9 cellular contexts compared by ENCODE assay signal in the genomic region with DNA sequence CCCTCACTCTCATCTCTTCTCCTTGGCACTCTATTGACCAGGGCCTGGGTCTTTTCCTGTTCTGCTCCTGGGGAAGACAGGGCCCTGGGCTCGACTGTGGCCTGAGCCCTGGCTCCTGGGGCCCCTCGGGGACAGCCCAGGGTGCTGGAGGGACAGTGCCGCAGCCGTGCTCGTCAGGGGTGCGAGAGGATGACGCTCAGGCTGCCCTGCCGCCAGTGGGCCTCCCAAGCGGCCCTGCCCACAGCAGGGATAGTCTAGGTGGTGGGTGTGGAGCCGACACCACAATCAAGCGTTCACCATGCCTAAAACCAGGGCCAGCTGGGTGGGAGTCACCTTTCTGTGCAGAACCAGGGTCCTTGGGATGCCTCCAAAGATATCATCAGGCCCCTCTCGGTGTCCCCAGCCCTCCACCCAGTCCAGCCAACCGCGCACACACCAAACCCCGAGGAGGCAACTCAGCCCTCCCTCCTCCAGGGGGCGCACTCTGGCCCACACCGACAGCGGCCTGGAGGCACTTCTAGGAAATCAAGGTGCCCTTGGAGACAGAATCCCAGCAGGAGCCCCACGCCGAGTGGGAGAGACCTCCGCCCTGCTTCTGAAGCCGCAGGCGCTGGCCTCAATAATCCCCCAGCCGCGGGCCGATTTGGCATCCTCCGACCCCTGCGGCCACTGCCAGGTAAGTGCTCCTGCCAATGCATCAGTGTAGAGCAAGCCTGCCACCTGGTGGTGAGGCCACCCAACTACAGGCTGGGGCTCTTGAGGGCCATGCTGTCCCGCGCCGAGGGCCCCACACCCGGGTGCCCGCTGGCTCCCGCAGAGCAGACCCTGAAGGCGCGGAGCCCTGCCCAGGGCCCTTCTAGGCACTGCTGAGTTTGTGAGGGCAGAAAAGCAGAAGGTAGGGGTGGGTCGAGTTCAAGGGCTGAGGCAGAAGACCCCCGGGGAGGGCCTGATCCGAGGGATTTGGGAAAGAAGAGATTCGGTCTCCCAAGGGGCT.
DNase-seq lines count a peak whose midpoint lies in the region; ATAC-seq and TF ChIP-seq lines count a peak whose summit lies in the region.
"Had no signal": no experiment of that assay in that cellular context is flagged by ENCODE, and none has a peak within 500 bp of the region (broad histone marks: within the 10 kb centered on the region; RNA-seq: fewer than 3 reads in every experiment).

No MANE protein-coding gene starts in this region.

- no peak overlapping the region for H2BK20ac ChIP-seq in IMR-90 (ENCODE audit: low read depth, low read length)

- H2BK15ac ChIP-seq in IMR-90 (ENCODE audit: low read depth, low read length), result no peak overlapping the region

- POLR2A ChIA-PET in IMR-90 (lab: Charles Lee; ENCODE audit: unreplicated experiment), result no interaction called here

- H3K9me3 ChIP-seq in IMR-90 (ENCODE audit: control insufficient read depth, insufficient read depth, low read length), result no peaks in the 10 kb centered on the region
- H3K9me3 ChIP-seq in parathyroid adenoma (ENCODE audit: control insufficient read depth, low read length), result no peaks in the 10 kb centered on the region
- no peaks in the 10 kb centered on the region for H3K9me3 ChIP-seq in upper lobe of right lung

- no peak overlapping the region for H3K27ac Mint-ChIP-seq in glutamatergic neuron (ENCODE audit: unreplicated experiment)
- H3K27ac Mint-ChIP-seq: T-helper 1 cell treated with Interleukin-12 subunit alpha and Interleukin-12 subunit beta and Interleukin-4 antibody, amounts not matched to agents 30 μg/mL and 1 μg/mL, for 36 hours had no signal

- H2AK9ac ChIP-seq in IMR-90 (replicated peaks; ENCODE audit: low read depth, low read length, poor library complexity), result peak overlapping the region; percentile 47

- no peak overlapping the region for H4K8ac ChIP-seq in IMR-90 (ENCODE audit: low read depth in 2 of 2, low read length in 2 of 2)

- peak overlapping the region; percentile 49 for H2AFZ ChIP-seq in IMR-90 (replicated peaks; ENCODE audit: low read length, poor library complexity)
- no peak overlapping the region for H2AFZ ChIP-seq in parathyroid adenoma

- WGBS in IMR-90 (ENCODE audit: extremely low coverage in 2 of 2, insufficient read length in 1 of 2), 2 experiments, result 15% methylated on average over 17 of the region's 40 CpGs; no CpG with 5 or more reads in 1 of the 2 experiments

- H3K36me3 Mint-ChIP-seq in glutamatergic neuron (ENCODE audit: unreplicated experiment), result peaks cover 4% of the 10 kb centered on the region

- no peak overlapping the region for H3K4me3 Mint-ChIP-seq in glutamatergic neuron (ENCODE audit: unreplicated experiment)
- H3K4me3 Mint-ChIP-seq: T-helper 1 cell treated with Interleukin-12 subunit alpha and Interleukin-12 subunit beta and Interleukin-4 antibody, amounts not matched to agents 30 μg/mL and 1 μg/mL, for 36 hours had no signal

- H3K56ac ChIP-seq in IMR-90 (ENCODE audit: extremely low read depth, insufficient read depth, low read length), result no peak overlapping the region

- no peak overlapping the region for H2BK5ac ChIP-seq in IMR-90 (ENCODE audit: low read depth, low read length, poor library complexity, severe bottlenecking)

- H2BK120ac ChIP-seq in IMR-90 (ENCODE audit: low read depth, low read length), result no peak overlapping the region

- H4K5ac ChIP-seq in IMR-90 (ENCODE audit: low read depth, low read length), result no peak overlapping the region

- CTCF ChIA-PET in IMR-90 (lab: Yijun Ruan, JAX), result no interaction called here

- H4K20me1 ChIP-seq in IMR-90 (ENCODE audit: insufficient read depth, low read length), result no peaks in the 10 kb centered on the region

- H3K36me3 ChIP-seq in IMR-90 (ENCODE audit: control insufficient read depth, insufficient read depth, low read length) (no peaks in the 10 kb centered on the region), parathyroid adenoma (ENCODE audit: control insufficient read depth, insufficient read depth, low read length) (no peaks in the 10 kb centered on the region), upper lobe of right lung (no peaks in the 10 kb centered on the region)

- peak; percentile 74 for TF ChIP-seq RAD21 in IMR-90 (IDR thresholded peaks at IDR 0.05; ENCODE audit: low read length)

- H4K91ac ChIP-seq in IMR-90 (ENCODE audit: insufficient read depth, low read depth, low read length), result no peak overlapping the region

- no peak overlapping the region for H3K18ac ChIP-seq in IMR-90 (ENCODE audit: low read depth, low read length)

- H3K4ac ChIP-seq in IMR-90 (ENCODE audit: low read depth, low read length), result no peak overlapping the region

- H3K79me2 ChIP-seq in parathyroid adenoma, result no peaks in the 10 kb centered on the region

- in situ Hi-C loops in IMR-90 (cut with MboI; ENCODE audit: low sequenced_read_pairs), result loop anchor here (25.0 kb wide), 1 partner anchor 1939 kb away; no protein-coding TSS in a partner anchor

- intact Hi-C loops in IMR-90 (cut with micrococcal nuclease) (loop anchor here (1.0 to 5.0 kb wide), 4 partner anchors 942 to 1994 kb away; no protein-coding TSS in a partner anchor), upper lobe of right lung (cut with DNase I) (loop anchor here (10.0 kb wide), 1 partner anchor 952 kb away; no protein-coding TSS in a partner anchor)

- H3K9ac ChIP-seq in IMR-90 (ENCODE audit: low read depth, low read length) (no peak overlapping the region), parathyroid adenoma (no peak overlapping the region)

- dilution Hi-C loops in IMR-90 (cut with HindIII; ENCODE audit: low sequenced_read_pairs, unreplicated experiment), result no loop called here

- H3K4me3 ChIP-seq in IMR-90 (ENCODE audit: insufficient read depth, low read depth, low read length) (no peak overlapping the region), parathyroid adenoma (ENCODE audit: low read depth, low read length) (no peak overlapping the region), upper lobe of right lung (peak overlapping the region; percentile 25)

- H3K27ac ChIP-seq in IMR-90 (ENCODE audit: insufficient read depth, low read length) (no peak overlapping the region), parathyroid adenoma (no peak overlapping the region), upper lobe of right lung (no peak overlapping the region)

- no TSS peak for BruUV-seq in IMR-90 (replicated peaks; lab: Mats Ljungman, UMichigan)

- H3K23ac ChIP-seq in IMR-90 (ENCODE audit: low read depth, low read length), result no peak overlapping the region

- TF ChIP-seq CTCF in IMR-90 (conservative IDR thresholded peaks at IDR 0.05; ENCODE audit: low read depth, low read length) (peak; percentile 63), glutamatergic neuron (IDR thresholded peaks at IDR 0.05; ENCODE audit: partially characterized antibody, unreplicated experiment) (peak; percentile 100), parathyroid adenoma (IDR thresholded peaks at IDR 0.05) (peak; percentile 73), upper lobe of right lung (IDR thresholded peaks at IDR 0.05) (peak; percentile 98)

- H3K14ac ChIP-seq in IMR-90 (replicated peaks; ENCODE audit: low read depth, low read length), result no peak overlapping the region

- no peak for TF ChIP-seq POLR2A in IMR-90 (IDR thresholded peaks at IDR 0.05; ENCODE audit: low read depth, low read length)

- no peak overlapping the region for H3K4me2 ChIP-seq in IMR-90 (ENCODE audit: low read depth, low read length)
- H3K4me2 ChIP-seq in parathyroid adenoma (ENCODE audit: low read length), result no peak overlapping the region

- H3K27me3 ChIP-seq in IMR-90 (ENCODE audit: control insufficient read depth, insufficient read depth, low read length) (no peaks in the 10 kb centered on the region; the same call in 1 of the 2 replicates), parathyroid adenoma (ENCODE audit: control insufficient read depth, insufficient read depth, low read length) (no peaks in the 10 kb centered on the region), upper lobe of right lung (no peaks in the 10 kb centered on the region)

- no peak overlapping the region for H2AK5ac ChIP-seq in IMR-90 (ENCODE audit: low read depth, low read length)

- ATAC-seq in GM21381 (IDR thresholded peaks at IDR 0.05; ENCODE audit: unreplicated experiment) (peak; percentile 83), IMR-90 (ENCODE audit: low read depth) (peak; percentile 60; the same call in 1 of the 2 replicates), upper lobe of right lung (peak; percentile 94)

- no peaks in the 10 kb centered on the region for H3K79me1 ChIP-seq in IMR-90 (ENCODE audit: low read depth in 1 of 2, low read length in 2 of 2)

- H3K4me1 ChIP-seq in IMR-90 (ENCODE audit: control insufficient read depth, insufficient read depth, low read length), result no peaks in the 10 kb centered on the region
- no peaks in the 10 kb centered on the region for H3K4me1 ChIP-seq in parathyroid adenoma
- no peaks in the 10 kb centered on the region for H3K4me1 ChIP-seq in upper lobe of right lung

- H3K4me1 Mint-ChIP-seq in glutamatergic neuron (ENCODE audit: low read depth, unreplicated experiment), result peaks cover 18% of the 10 kb centered on the region

- peaks cover 6% of the 10 kb centered on the region for H3K9me3 Mint-ChIP-seq in glutamatergic neuron (ENCODE audit: unreplicated experiment)
- H3K9me3 Mint-ChIP-seq: T-helper 1 cell treated with Interleukin-12 subunit alpha and Interleukin-12 subunit beta and Interleukin-4 antibody, amounts not matched to agents 30 μg/mL and 1 μg/mL, for 36 hours had no signal

- DNase-seq in CMK (ENCODE audit: low read depth) (peak; percentile 34), IMR-90 (peak; percentile 30), SHP77 (lab: John Stamatoyannopoulos, UW) (peak; percentile 60 to 77), glutamatergic neuron (peak; percentile 89), upper lobe of right lung (peak; percentile 91)
- peak; percentile 13 to 58 (median 32) for DNase-seq in activated naive CD4-positive, alpha-beta T cell (lab: John Stamatoyannopoulos, UW)

- no peaks in the 10 kb centered on the region for H3K9me1 ChIP-seq in IMR-90 (ENCODE audit: insufficient read depth, low read length)

- H3K27me3 Mint-ChIP-seq in glutamatergic neuron (ENCODE audit: unreplicated experiment), result peaks cover 11% of the 10 kb centered on the region

TF ChIP-seq in IMR-90, 13 proteins besides CTCF, POLR2A, EP300 and RAD21:
- TF ChIP-seq, protein P1, sequence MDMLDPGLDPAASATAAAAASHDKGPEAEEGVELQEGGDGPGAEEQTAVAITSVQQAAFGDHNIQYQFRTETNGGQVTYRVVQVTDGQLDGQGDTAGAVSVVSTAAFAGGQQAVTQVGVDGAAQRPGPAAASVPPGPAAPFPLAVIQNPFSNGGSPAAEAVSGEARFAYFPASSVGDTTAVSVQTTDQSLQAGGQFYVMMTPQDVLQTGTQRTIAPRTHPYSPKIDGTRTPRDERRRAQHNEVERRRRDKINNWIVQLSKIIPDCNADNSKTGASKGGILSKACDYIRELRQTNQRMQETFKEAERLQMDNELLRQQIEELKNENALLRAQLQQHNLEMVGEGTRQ (IDR thresholded peaks at IDR 0.05; ENCODE audit: low read depth, low read length), result no peak
- TF ChIP-seq CEBPB (IDR thresholded peaks at IDR 0.05; ENCODE audit: low read depth, low read length) (no peak), CHD1 (IDR thresholded peaks at IDR 0.05; ENCODE audit: low read depth, low read length) (no peak), SMC3 (IDR thresholded peaks at IDR 0.05; ENCODE audit: low read depth, low read length) (peak; percentile 61), FOS (IDR thresholded peaks at IDR 0.05; ENCODE audit: low read depth, low read length) (no peak), MAZ (IDR thresholded peaks at IDR 0.05; ENCODE audit: borderline replicate concordance, low read depth, low read length) (no peak)

Comparison
In these comparisons a context has a peak if more than half of its experiments do, and no peak if none do; other contexts are left out.
1. DNase-seq: peak in every context shown above with its lines; median percentile 91 in upper lobe of right lung; 89 in glutamatergic neuron; 68 in SHP77; 34 in CMK; 32 in activated naive CD4-positive, alpha-beta T cell; 30 in IMR-90.